In the genomic region with DNA sequence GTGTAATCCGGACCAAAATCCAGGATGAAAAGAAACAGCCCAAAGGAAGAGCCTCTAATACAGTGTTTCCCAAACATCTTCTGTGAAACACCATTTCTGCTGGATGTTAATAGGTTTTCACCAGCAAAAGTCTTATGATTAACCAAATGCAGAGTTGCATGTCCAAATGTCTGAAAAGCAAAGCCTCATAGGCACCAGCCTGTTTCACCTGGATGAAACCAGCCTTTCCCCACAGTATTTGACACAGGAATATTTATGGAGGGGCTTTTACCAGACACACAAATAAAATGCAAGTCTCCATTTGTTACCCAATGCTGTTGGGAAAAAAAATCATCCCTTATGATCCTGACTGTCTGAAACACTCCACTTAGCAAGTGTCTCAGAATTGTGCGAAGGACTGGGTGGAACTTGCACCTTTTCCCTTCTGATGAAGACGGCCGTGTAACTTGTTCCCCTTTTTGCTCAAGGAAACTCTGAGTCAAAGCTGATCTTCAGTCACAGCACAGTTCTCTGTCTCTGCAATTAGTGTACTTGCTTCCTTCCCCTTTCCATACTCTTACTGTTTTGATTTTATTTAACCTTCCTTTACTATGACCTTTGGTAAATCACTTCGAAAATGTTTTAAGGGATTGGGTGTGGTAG, we compare ENCODE assay signal across 1 cellular context.
TF ChIP-seq lines count a peak whose summit lies in the region.

No MANE protein-coding gene starts in this region.

TF ChIP-seq in HepG2, 621 proteins besides CTCF, POLR2A, EP300 and RAD21 (continued from another document):
- TF ChIP-seq, protein P1, sequence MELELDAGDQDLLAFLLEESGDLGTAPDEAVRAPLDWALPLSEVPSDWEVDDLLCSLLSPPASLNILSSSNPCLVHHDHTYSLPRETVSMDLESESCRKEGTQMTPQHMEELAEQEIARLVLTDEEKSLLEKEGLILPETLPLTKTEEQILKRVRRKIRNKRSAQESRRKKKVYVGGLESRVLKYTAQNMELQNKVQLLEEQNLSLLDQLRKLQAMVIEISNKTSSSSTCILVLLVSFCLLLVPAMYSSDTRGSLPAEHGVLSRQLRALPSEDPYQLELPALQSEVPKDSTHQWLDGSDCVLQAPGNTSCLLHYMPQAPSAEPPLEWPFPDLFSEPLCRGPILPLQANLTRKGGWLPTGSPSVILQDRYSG (CRISPR knock-in tag; IDR thresholded peaks at IDR 0.05): no peak
- TF ChIP-seq CENPT (CRISPR knock-in tag; IDR thresholded peaks at IDR 0.05; ENCODE audit: low read depth) (no peak), HOXA7 (CRISPR knock-in tag; IDR thresholded peaks at IDR 0.05) (no peak), ZBTB7A (CRISPR knock-in tag; IDR thresholded peaks at IDR 0.05) (no peak), MED8 (CRISPR knock-in tag; IDR thresholded peaks at IDR 0.05; ENCODE audit: insufficient replicate concordance) (no peak), ESRRA (CRISPR knock-in tag; IDR thresholded peaks at IDR 0.05; ENCODE audit: low read depth) (no peak), ATF1 (CRISPR knock-in tag; IDR thresholded peaks at IDR 0.05) (no peak), SPEN (CRISPR knock-in tag; IDR thresholded peaks at IDR 0.05; ENCODE audit: low read depth) (no peak), DNMT1 (CRISPR knock-in tag; IDR thresholded peaks at IDR 0.05) (no peak), ARID2 (CRISPR knock-in tag; IDR thresholded peaks at IDR 0.05; ENCODE audit: borderline replicate concordance) (no peak), KDM5A (IDR thresholded peaks at IDR 0.05; ENCODE audit: borderline replicate concordance, low read length) (no peak)
- TF ChIP-seq, protein P2, sequence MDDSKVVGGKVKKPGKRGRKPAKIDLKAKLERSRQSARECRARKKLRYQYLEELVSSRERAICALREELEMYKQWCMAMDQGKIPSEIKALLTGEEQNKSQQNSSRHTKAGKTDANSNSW (CRISPR knock-in tag; IDR thresholded peaks at IDR 0.05; ENCODE audit: borderline replicate concordance): no peak
